8 cellular contexts compared by ENCODE assay signal in genomic region chr13:94656766-94657165, GRCh38. TPM values are rescaled to one million over a fixed set of nuclear protein-coding genes. Genes with fewer than 3 reads are reported as not detected.
DNase-seq lines count a peak whose midpoint lies in the region; ATAC-seq, FAIRE-seq and TF ChIP-seq lines count a peak whose summit lies in the region.

No MANE protein-coding gene starts in this region.

- H3K4me3 ChIP-seq in MG63: no peak overlapping the region
- no peak overlapping the region for H3K4me3 ChIP-seq in fibroblast of villous mesenchyme (ENCODE audit: low read depth, low read length)

- no peaks in the 10 kb centered on the region for H3K36me3 ChIP-seq in MG63

- peak; percentile 48 for FAIRE-seq in GM12891 (lab: Jason Lieb, UNC)

- peak; percentile 96 for ATAC-seq in GM21723 (IDR thresholded peaks at IDR 0.05; ENCODE audit: unreplicated experiment)

- H3K9me3 ChIP-seq in MG63: no peaks in the 10 kb centered on the region

- DNase-seq in GM12891 (ENCODE audit: insufficient read length, low spot score): no peak
- DNase-seq in MG63: peak; percentile 62
- DNase-seq in fibroblast of villous mesenchyme (ENCODE audit: low read depth): peak; percentile 97
- DNase-seq in cerebellum (ENCODE audit: low spot score): no peak
- DNase-seq in nucleus accumbens (lab: John Stamatoyannopoulos, UW): no peak
- no peak for DNase-seq in NCI-H446 treated with DMSO at 0.1 percent for 48 hours (lab: John Stamatoyannopoulos, UW)
- no peak for DNase-seq in ureter (ENCODE audit: low spot score)

- H3K27me3 ChIP-seq in MG63: no peaks in the 10 kb centered on the region

- no peak for TF ChIP-seq POLR2A in GM12891 (IDR thresholded peaks at IDR 0.05; ENCODE audit: low read depth, low read length)

- TF ChIP-seq CTCF in fibroblast of villous mesenchyme (IDR thresholded peaks at IDR 0.05; ENCODE audit: insufficient read depth, low read depth, low read length): peak; percentile 13

TF ChIP-seq in GM12891, 5 proteins besides CTCF, POLR2A, EP300 and RAD21:
- TF ChIP-seq TAF1 (IDR thresholded peaks at IDR 0.05; ENCODE audit: low read depth, low read length) (no peak), POU2F2 (IDR thresholded peaks at IDR 0.05; ENCODE audit: low read depth, low read length) (no peak), POLR2AphosphoS5 (IDR thresholded peaks at IDR 0.05; ENCODE audit: low read depth, low read length) (no peak), SPI1 (IDR thresholded peaks at IDR 0.05; ENCODE audit: low read depth, low read length) (no peak), PAX5 (IDR thresholded peaks at IDR 0.05; ENCODE audit: insufficient read depth, low read length, severe bottlenecking) (no peak)

RNA-seq across cellular contexts. Expression of gene GPR180, which starts 55.1 kb away (rescaled TPM):
- 1.8 TPM for polyA plus RNA-seq in GM12891 (2012; ENCODE audit: low read depth, missing spikeins)
- 8.1 and 11.8 TPM in 2 replicates for total RNA-seq in MG63 (2014; rRNA removed; shearing (Covaris generic); ENCODE audit: low replicate concordance)
- total RNA-seq in fibroblast of villous mesenchyme (12.6 and 28.1 TPM in 2 replicates), cerebellum (13.0 TPM), ureter (5.1 TPM)

RNA-seq across cellular contexts. Expression of gene SOX21, which starts 55.6 kb away (rescaled TPM):
- not detected for polyA plus RNA-seq in GM12891 (2012; ENCODE audit: low read depth, missing spikeins)
- not detected in 2 replicates for total RNA-seq in MG63 (2014; rRNA removed; shearing (Covaris generic); ENCODE audit: low replicate concordance)
- not detected in 2 replicates for total RNA-seq in fibroblast of villous mesenchyme
- total RNA-seq in cerebellum: 2.6 TPM
- not detected for total RNA-seq in ureter

Comparison
In these comparisons a context has a peak if more than half of its experiments do, and no peak if none do; other contexts are left out.
1. DNase-seq: peak in MG63 (single experiment) and fibroblast of villous mesenchyme (single experiment); none in GM12891 (single experiment), cerebellum (single experiment), nucleus accumbens (0 of 56), NCI-H446 treated with DMSO at 0.1 percent for 48 hours (single experiment) and ureter (single experiment).